In the genomic region with DNA sequence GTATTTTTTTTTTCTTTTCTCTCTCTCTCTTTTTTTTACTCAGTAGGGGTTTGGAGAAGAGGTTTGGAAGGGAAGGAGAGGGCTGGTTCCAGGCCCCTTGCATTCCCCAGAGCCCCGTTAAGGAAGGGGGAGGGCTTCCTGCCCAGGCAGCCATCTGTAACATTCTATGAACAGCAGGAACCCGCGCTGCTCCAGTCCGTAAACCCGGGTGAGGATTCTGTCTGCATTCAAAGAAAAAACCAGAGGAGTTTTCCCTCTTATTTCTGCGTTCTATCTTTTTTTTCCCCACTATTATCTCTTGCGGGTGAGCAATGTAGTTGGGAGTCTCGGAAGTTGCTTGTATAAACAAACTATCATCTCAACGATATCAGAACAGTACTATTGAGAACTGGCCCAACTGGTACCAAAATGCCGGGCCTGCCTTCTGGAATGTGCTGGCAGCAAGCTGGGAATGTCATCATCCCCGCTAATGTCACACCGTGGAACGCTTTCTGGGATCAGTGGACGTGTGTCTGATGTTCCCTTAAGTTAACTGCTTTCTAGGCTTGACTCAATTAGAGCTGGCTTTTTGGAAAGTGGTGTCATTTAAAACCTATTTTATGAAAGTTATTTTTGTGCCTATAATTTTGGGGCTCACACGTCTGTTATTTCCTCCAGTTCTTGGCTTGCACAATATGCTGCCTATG, we compare ENCODE assay signal across 9 cellular contexts.
DNase-seq lines count a peak whose midpoint lies in the region; ATAC-seq and TF ChIP-seq lines count a peak whose summit lies in the region.
"Had no signal": no experiment of that assay in that cellular context is flagged by ENCODE, and none has a peak within 500 bp of the region (broad histone marks: within the 10 kb centered on the region; RNA-seq: fewer than 3 reads in every experiment).

No MANE protein-coding gene starts in this region.

- no peaks in the 10 kb centered on the region for H3K36me3 ChIP-seq in iPS-18a (ENCODE audit: control insufficient read depth, low read depth, low read length)
- no peaks in the 10 kb centered on the region for H3K36me3 ChIP-seq in skeletal muscle satellite cell (ENCODE audit: insufficient read depth, low read length)

- TF ChIP-seq CTCF in astrocyte of the cerebellum (IDR thresholded peaks at IDR 0.05; ENCODE audit: low read depth, low read length, missing control alignments), result no peak

- no peaks in the 10 kb centered on the region for H3K27me3 ChIP-seq in iPS-18a (ENCODE audit: control insufficient read depth, insufficient read depth, low read length)
- no peaks in the 10 kb centered on the region for H3K27me3 ChIP-seq in skeletal muscle satellite cell (ENCODE audit: control insufficient read depth, insufficient read depth, low read length)

- H3K9ac ChIP-seq in iPS-18a (ENCODE audit: low read length), result peak overlapping the region; percentile 2
- H3K9ac ChIP-seq in skeletal muscle satellite cell (ENCODE audit: low read depth, low read length), result peak overlapping the region; percentile 46

- H3K4me1 ChIP-seq in iPS-18a (ENCODE audit: control insufficient read depth, low read depth, low read length), result peaks cover 20% of the 10 kb centered on the region
- peaks cover 6% of the 10 kb centered on the region for H3K4me1 ChIP-seq in skeletal muscle satellite cell (ENCODE audit: control insufficient read depth, insufficient read depth, low read length)

- H3K4me2 ChIP-seq in skeletal muscle satellite cell (ENCODE audit: low read length), result peak overlapping the region; percentile 73

- H3K27ac ChIP-seq in iPS-18a (ENCODE audit: low read length), result no peak overlapping the region
- H3K27ac ChIP-seq: epithelial cell of prostate had no signal

- no peaks in the 10 kb centered on the region for H3K9me3 ChIP-seq in iPS-18a (ENCODE audit: control insufficient read depth, low read depth, low read length)
- no peaks in the 10 kb centered on the region for H3K9me3 ChIP-seq in skeletal muscle satellite cell (replicated peaks; ENCODE audit: low read length)

- H3K4me3 ChIP-seq in astrocyte of the cerebellum (ENCODE audit: low read depth, low read length) (peak overlapping the region; percentile 26), iPS-18a (ENCODE audit: low read length) (peak overlapping the region; percentile 48), skeletal muscle satellite cell (ENCODE audit: low read length) (peak overlapping the region; percentile 63)

- in situ Hi-C loops in G401 (cut with HindIII; ENCODE audit: low sequenced_read_pairs) (no loop called here), astrocyte of the cerebellum (cut with HindIII; ENCODE audit: low sequenced_read_pairs) (no loop called here)

- ATAC-seq in GM19452 (IDR thresholded peaks at IDR 0.05; ENCODE audit: unreplicated experiment) (no peak), GM18873 (IDR thresholded peaks at IDR 0.05; ENCODE audit: low FRiP score, unreplicated experiment) (no peak)

- peak; percentile 29 for DNase-seq in G401 (ENCODE audit: low spot score)
- no peak for DNase-seq in astrocyte of the cerebellum (ENCODE audit: low read depth)
- no peak for DNase-seq in SIG-M5 treated with dmso at 0.1 percent for 504 hours (lab: John Stamatoyannopoulos, UW; ENCODE audit: unreplicated experiment)
- DNase-seq in T-helper 1 cell, result no peak
